In the genomic region with DNA sequence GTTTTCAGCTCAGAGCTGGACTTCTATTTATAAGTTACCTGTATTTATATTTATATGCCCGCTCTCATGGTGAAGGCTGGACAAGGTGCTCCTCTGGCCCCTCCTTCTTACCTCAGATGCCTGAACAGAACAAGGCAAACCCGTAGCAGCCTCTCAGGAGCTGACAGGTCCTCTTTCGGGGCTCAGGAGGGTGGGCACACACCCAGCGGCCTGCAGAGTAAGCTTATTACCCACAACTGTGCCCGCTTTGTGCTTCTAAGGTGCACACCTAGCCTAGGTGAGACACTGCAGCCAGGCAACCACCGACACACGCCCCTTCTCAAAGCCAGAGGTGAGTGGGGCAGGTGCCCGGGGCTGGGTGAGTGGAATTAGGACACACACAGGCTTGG, we compare ENCODE assay signal across 9 cellular contexts. TPM values are rescaled to one million over a fixed set of nuclear protein-coding genes. Genes with fewer than 3 reads are reported as not detected.
DNase-seq lines count a peak whose midpoint lies in the region; ATAC-seq, FAIRE-seq and TF ChIP-seq lines count a peak whose summit lies in the region.
"Had no signal": no experiment of that assay in that cellular context is flagged by ENCODE, and none has a peak within 500 bp of the region (broad histone marks: within the 10 kb centered on the region; RNA-seq: fewer than 3 reads in every experiment).

No MANE protein-coding gene starts in this region.

- H3K4me2 ChIP-seq in BLaER1 treated with 17β-estradiol and CSF1 and Interleukin-3, amounts not matched to agents 10 nM and 100 nM, result peak overlapping the region; percentile 46 to 98 (median 76)
- peak overlapping the region; percentile 65 for H3K4me2 ChIP-seq in MM.1S (ENCODE audit: low read depth, low read length)

- no peaks in the 10 kb centered on the region for H3K27me3 ChIP-seq in BLaER1 treated with 17β-estradiol and CSF1 and Interleukin-3, amounts not matched to agents 10 nM and 100 nM
- H3K27me3 ChIP-seq in MM.1S (replicated peaks; ENCODE audit: insufficient read depth, low read length) (no peaks in the 10 kb centered on the region), neutrophil (no peaks in the 10 kb centered on the region)

- H3K36me3 ChIP-seq in BLaER1 treated with 17β-estradiol and CSF1 and Interleukin-3, amounts not matched to agents 10 nM and 100 nM, result peaks cover 26 to 44% (median 35%) of the 10 kb centered on the region in 11 experiments
- H3K36me3 ChIP-seq in MM.1S (replicated peaks; ENCODE audit: insufficient read depth, low read length), result no peaks in the 10 kb centered on the region
- peaks cover 19% of the 10 kb centered on the region for H3K36me3 ChIP-seq in neutrophil

- TF ChIP-seq CTCF in MM.1S (IDR thresholded peaks at IDR 0.05; ENCODE audit: low read length), result no peak
- TF ChIP-seq CTCF in neutrophil (IDR thresholded peaks at IDR 0.05), result no peak

- H3K27ac ChIP-seq in BLaER1 treated with 17β-estradiol and CSF1 and Interleukin-3, amounts not matched to agents 10 nM and 100 nM, result peak overlapping the region in 10 of 11 experiments; percentile 59 to 84 (median 79); a peak in 18 of 22 replicates
- H3K27ac ChIP-seq in MM.1S (ENCODE audit: low read length) (peak overlapping the region; percentile 60; the same call in 1 of the 2 replicates), epithelial cell of prostate (peak overlapping the region; percentile 56), neutrophil (peak overlapping the region; percentile 83)

- peaks cover 18% of the 10 kb centered on the region for H3K36me3 Mint-ChIP-seq in activated CD8-positive, alpha-beta memory T cell treated with anti-CD3 and anti-CD28 coated beads, Interleukin-2, amount 10 ng/mL, durations not matched to agents 7 days and 5 days

- H3K27me3 Mint-ChIP-seq in activated CD8-positive, alpha-beta memory T cell treated with anti-CD3 and anti-CD28 coated beads, Interleukin-2, amount 10 ng/mL, durations not matched to agents 7 days and 5 days, result no peaks in the 10 kb centered on the region

- H2AFZ ChIP-seq in MM.1S (ENCODE audit: low read length), result no peak overlapping the region

- H3K79me2 ChIP-seq in MM.1S (ENCODE audit: low read length), result peaks cover 20% of the 10 kb centered on the region

- no peak for ATAC-seq in GM21825 (IDR thresholded peaks at IDR 0.05; ENCODE audit: unreplicated experiment)
- ATAC-seq in activated CD8-positive, alpha-beta memory T cell treated with anti-CD3 and anti-CD28 coated beads, Interleukin-2, amount 10 ng/mL, durations not matched to agents 7 days and 5 days, result no peak

- H3K4me3 ChIP-seq in BLaER1 treated with 17β-estradiol and CSF1 and Interleukin-3, amounts not matched to agents 10 nM and 100 nM, result 0 out of 20 replicates have a peak overlapping the region, but pooled peaks of 1 of the 10 experiments have one; percentile 1
- H3K4me3 ChIP-seq in MM.1S (ENCODE audit: low read length), result no peak overlapping the region
- H3K4me3 ChIP-seq in neutrophil (ENCODE audit: low read depth in 1 of 2, low read length in 1 of 2), result no peak overlapping the region

- H3K4me1 ChIP-seq in BLaER1 treated with 17β-estradiol and CSF1 and Interleukin-3, amounts not matched to agents 10 nM and 100 nM, result peaks cover 25 to 66% (median 42%) of the 10 kb centered on the region in 10 experiments
- H3K4me1 ChIP-seq in MM.1S (ENCODE audit: low read length) (peaks cover 29% of the 10 kb centered on the region), neutrophil (ENCODE audit: control insufficient read depth in 1 of 2, insufficient read depth in 1 of 2, low read depth in 1 of 2, low read length in 1 of 2) (peaks cover 39 to 43% of the 10 kb centered on the region in 2 experiments)

- peaks cover 15% of the 10 kb centered on the region for H3F3A ChIP-seq in MM.1S (ENCODE audit: insufficient read depth, low read length)

- FAIRE-seq in urothelium cell line (lab: Jason Lieb, UNC) (no peak), GM12891 (lab: Jason Lieb, UNC) (no peak)

- no peak overlapping the region for H3K27ac Mint-ChIP-seq in activated CD8-positive, alpha-beta memory T cell treated with anti-CD3 and anti-CD28 coated beads, Interleukin-2, amount 10 ng/mL, durations not matched to agents 7 days and 5 days

- H4K20me1 ChIP-seq in BLaER1 treated with 17β-estradiol and CSF1 and Interleukin-3, amounts not matched to agents 10 nM and 100 nM, result no peaks in the 10 kb centered on the region; a peak in 1 of 22 replicates
- H4K20me1 ChIP-seq in MM.1S (ENCODE audit: insufficient read depth, low read length), result no peaks in the 10 kb centered on the region

- peak overlapping the region in 8 of 11 experiments; percentile 9 to 69 (median 60); a peak in 10 of 22 replicates for H3K9ac ChIP-seq in BLaER1 treated with 17β-estradiol and CSF1 and Interleukin-3, amounts not matched to agents 10 nM and 100 nM
- peak overlapping the region; percentile 29; the same call in 1 of the 2 replicates for H3K9ac ChIP-seq in MM.1S (ENCODE audit: low read length)

- no peak overlapping the region for H3K4me3 Mint-ChIP-seq in activated CD8-positive, alpha-beta memory T cell treated with anti-CD3 and anti-CD28 coated beads, Interleukin-2, amount 10 ng/mL, durations not matched to agents 7 days and 5 days

- no peak for DNase-seq in MM.1S
- no peak for DNase-seq in epithelial cell of prostate (ENCODE audit: low read depth, low spot score)
- no peak for DNase-seq in urothelium cell line (ENCODE audit: low spot score)
- no peak for DNase-seq in GM12891 (ENCODE audit: insufficient read length, low spot score)
- DNase-seq in activated CD8-positive, alpha-beta memory T cell treated with anti-CD3 and anti-CD28 coated beads, Interleukin-2, amount 10 ng/mL, durations not matched to agents 7 days and 5 days, result no peak

- H3K9me2 ChIP-seq in MM.1S (replicated peaks; ENCODE audit: insufficient read depth, low read length), result no peaks in the 10 kb centered on the region

- CTCF ChIA-PET in activated CD8-positive, alpha-beta memory T cell treated with anti-CD3 and anti-CD28 coated beads, Interleukin-2, amount 10 ng/mL, durations not matched to agents 7 days and 5 days (lab: Charles Lee), result interaction anchor here (0.7 to 5.7 kb wide), 21 partner anchors 9 to 381 kb away, joined by 3 to 103 read pairs (median 5); partner anchors contain the start of genes DHX58, DNAJC7, GHDC and KAT2A

- peaks cover 22% of the 10 kb centered on the region for H3K4me1 Mint-ChIP-seq in activated CD8-positive, alpha-beta memory T cell treated with anti-CD3 and anti-CD28 coated beads, Interleukin-2, amount 10 ng/mL, durations not matched to agents 7 days and 5 days

- no peaks in the 10 kb centered on the region for H3K9me3 Mint-ChIP-seq in activated CD8-positive, alpha-beta memory T cell treated with anti-CD3 and anti-CD28 coated beads, Interleukin-2, amount 10 ng/mL, durations not matched to agents 7 days and 5 days (ENCODE audit: low read depth)
- H3K9me3 Mint-ChIP-seq: naive thymus-derived CD8-positive, alpha-beta T cell had no signal

- H3K9me3 ChIP-seq in BLaER1 treated with 17β-estradiol and CSF1 and Interleukin-3, amounts not matched to agents 10 nM and 100 nM (replicated peaks in 1 of 11), result no peaks in the 10 kb centered on the region
- H3K9me3 ChIP-seq in MM.1S (replicated peaks; ENCODE audit: insufficient read depth, low read length) (no peaks in the 10 kb centered on the region), neutrophil (no peaks in the 10 kb centered on the region)

- no peak for TF ChIP-seq POLR2A in GM12891 (IDR thresholded peaks at IDR 0.05; ENCODE audit: low read depth, low read length)

TF ChIP-seq in GM12891, 5 proteins besides CTCF, POLR2A, EP300 and RAD21:
- TF ChIP-seq TAF1 (IDR thresholded peaks at IDR 0.05; ENCODE audit: low read depth, low read length) (no peak), POLR2AphosphoS5 (IDR thresholded peaks at IDR 0.05; ENCODE audit: low read depth, low read length) (no peak), SPI1 (IDR thresholded peaks at IDR 0.05; ENCODE audit: low read depth, low read length) (no peak), PAX5 (IDR thresholded peaks at IDR 0.05; ENCODE audit: insufficient read depth, low read length, severe bottlenecking) (no peak), POU2F2 (IDR thresholded peaks at IDR 0.05; ENCODE audit: low read depth, low read length) (no peak)
TF ChIP-seq in GM12891: peak in this region for 0.

RNA-seq across cellular contexts. Expression of gene NKIRAS2, which starts 5.3 kb away (rescaled TPM):
- 22.6 TPM for polyA plus RNA-seq in GM12891 (2012; ENCODE audit: low read depth, missing spikeins)
- 10 to 100 TPM; 21.0 to 23.7 TPM for total RNA-seq in activated CD8-positive, alpha-beta memory T cell treated with anti-CD3 and anti-CD28 coated beads, Interleukin-2, amount 10 ng/mL, durations not matched to agents 7 days and 5 days

RNA-seq across cellular contexts. Expression of gene DNAJC7, which starts 7.9 kb away (rescaled TPM):
- 101 TPM for polyA plus RNA-seq in GM12891 (2012; ENCODE audit: low read depth, missing spikeins)
- 10 to 100 TPM; 89.1 to 97.0 TPM for total RNA-seq in activated CD8-positive, alpha-beta memory T cell treated with anti-CD3 and anti-CD28 coated beads, Interleukin-2, amount 10 ng/mL, durations not matched to agents 7 days and 5 days

RNA-seq across cellular contexts. Expression of gene C17orf113, which starts 25.2 kb away (rescaled TPM):
- 0.19 TPM for polyA plus RNA-seq in GM12891 (2012; ENCODE audit: low read depth, missing spikeins)
- under 1 TPM; 0.14 to 0.23 TPM for total RNA-seq in activated CD8-positive, alpha-beta memory T cell treated with anti-CD3 and anti-CD28 coated beads, Interleukin-2, amount 10 ng/mL, durations not matched to agents 7 days and 5 days

RNA-seq across cellular contexts. Expression of gene CNP, which starts 58.6 kb away (rescaled TPM):
- polyA plus RNA-seq in GM12891 (2012; ENCODE audit: low read depth, missing spikeins), result 28.4 TPM
- total RNA-seq in activated CD8-positive, alpha-beta memory T cell treated with anti-CD3 and anti-CD28 coated beads, Interleukin-2, amount 10 ng/mL, durations not matched to agents 7 days and 5 days, result 100 to 1,000 TPM in 1 of 2 experiments, 10 to 100 TPM in 1; 98.1 to 112 TPM
